In the genomic region with DNA sequence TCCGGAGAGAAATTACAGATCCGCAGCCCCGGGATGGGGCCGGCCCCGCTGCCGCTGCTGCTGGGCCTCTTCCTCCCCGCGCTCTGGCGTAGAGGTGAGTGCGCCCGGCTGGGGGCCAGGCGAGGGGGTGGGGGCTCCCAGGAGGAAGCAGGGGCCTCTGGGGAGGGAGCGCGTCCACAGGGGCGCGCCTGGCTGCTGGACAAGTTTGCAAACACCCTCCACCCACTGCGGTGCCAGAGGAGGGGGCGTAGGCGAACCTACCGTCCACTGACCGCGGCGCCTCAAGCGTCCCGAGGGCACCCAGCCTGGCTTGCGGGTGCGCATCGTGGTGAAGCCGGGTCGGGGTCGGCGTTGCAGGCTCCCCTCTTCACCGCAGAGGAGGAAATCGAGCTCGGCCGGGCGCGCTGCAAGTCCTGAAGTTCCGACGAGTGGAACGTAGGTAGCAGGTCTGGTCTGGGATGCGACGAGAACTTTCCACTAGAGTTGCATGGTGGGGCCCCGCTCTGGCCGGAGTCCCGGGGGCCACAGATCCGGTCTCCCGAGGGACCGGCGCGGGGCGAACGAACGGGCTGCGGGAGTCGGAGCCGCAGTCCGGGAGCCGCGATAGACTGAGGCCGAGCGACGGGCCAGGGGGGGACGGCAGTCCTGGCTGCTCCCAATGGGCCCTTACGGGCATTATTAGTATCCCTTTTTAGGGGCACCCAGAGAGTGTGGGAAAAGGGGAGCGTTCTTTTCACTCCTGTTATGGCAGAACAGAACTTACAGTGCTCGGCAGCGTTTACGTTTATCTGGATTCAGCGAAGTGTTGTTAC, we compare ENCODE assay signal across 7 cellular contexts. TPM values are rescaled to one million over a fixed set of nuclear protein-coding genes. Genes with fewer than 3 reads are reported as not detected.
DNase-seq lines count a peak whose midpoint lies in the region; ATAC-seq and TF ChIP-seq lines count a peak whose summit lies in the region.

No MANE protein-coding gene starts in this region.

- H3K36me3 ChIP-seq in ascending aorta: no peaks in the 10 kb centered on the region

- H3K4me1 ChIP-seq in ascending aorta: peaks cover 0 to 18% of the 10 kb centered on the region in 2 donors

- intact Hi-C loops in ascending aorta (cut with DNase I): loop anchor here (1.0 to 10.0 kb wide), 5 partner anchors 48 to 356 kb away; partner anchors contain the start of gene ZC3H8

- H3K4me3 ChIP-seq in ascending aorta: peak overlapping the region; percentile 90 to 91

- H3K9me3 ChIP-seq in ascending aorta: no peaks in the 10 kb centered on the region

- DNase-seq in NCI-H69 (lab: John Stamatoyannopoulos, UW): peak; percentile 63
- peak in 1 of 2 donors; percentile 72 for DNase-seq in ascending aorta (ENCODE audit: low spot score in 2 of 2)
- peak; percentile 53 for DNase-seq in iPS-NIHi7 (ENCODE audit: extremely low spot score)
- DNase-seq in stimulated activated CD4-positive, alpha-beta T cell treated with anti-CD3 and anti-CD28 coated beads, Interleukin-4, amount 100 ng/mL, for 1 hour: peak; percentile 26
- DNase-seq in putamen (ENCODE audit: low spot score): no peak

- peak; percentile 23 for ATAC-seq in GM18868 (IDR thresholded peaks at IDR 0.05; ENCODE audit: unreplicated experiment)
- ATAC-seq in HG03108 (IDR thresholded peaks at IDR 0.05; ENCODE audit: unreplicated experiment): no peak

- no peaks in the 10 kb centered on the region for H3K27me3 ChIP-seq in ascending aorta

- peak in 1 of 3 experiments; percentile 20 for TF ChIP-seq CTCF in ascending aorta (IDR thresholded peaks at IDR 0.05)

- H3K27ac ChIP-seq in ascending aorta: peak overlapping the region; percentile 90 to 92

RNA-seq across cellular contexts. Expression of gene MERTK, which starts 0.5 kb away (rescaled TPM):
- total RNA-seq in ascending aorta: 11.1 TPM

RNA-seq across cellular contexts. Expression of gene ANAPC1, which starts 14.9 kb away (rescaled TPM):
- total RNA-seq in ascending aorta: 36.6 TPM
